1 cellular context compared by ENCODE assay signal in the genomic region with DNA sequence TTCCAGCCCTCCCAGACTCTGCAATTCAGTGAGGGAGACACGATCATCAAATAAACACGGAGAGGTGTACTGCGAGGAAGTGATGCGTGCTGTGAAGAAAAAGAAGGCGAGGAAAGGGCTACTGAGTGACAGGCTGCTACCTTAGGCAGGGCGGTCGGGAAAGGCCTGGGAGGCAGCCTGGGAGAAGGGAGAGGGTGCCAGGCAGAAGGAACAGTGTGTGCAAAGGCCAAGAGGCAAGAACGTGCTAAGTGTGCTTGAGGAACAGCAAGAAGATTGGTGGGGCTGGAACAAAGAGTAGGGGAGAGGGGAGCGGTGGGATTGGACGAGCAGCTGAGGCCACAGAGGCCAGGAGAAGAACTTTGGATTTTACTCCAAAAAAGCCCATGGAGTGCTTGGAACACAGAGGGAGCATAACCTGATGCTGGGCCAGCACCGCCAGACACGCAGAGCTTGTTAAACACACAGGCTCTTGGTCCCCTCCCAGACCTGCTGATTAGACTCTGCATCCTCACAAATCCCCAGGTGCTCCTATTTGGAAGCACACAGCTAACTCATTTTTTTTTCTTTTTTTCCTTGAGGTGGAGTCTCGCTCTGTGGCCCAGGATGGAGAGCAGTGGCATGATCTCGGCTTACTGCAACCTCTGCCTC.
TF ChIP-seq lines count a peak whose summit lies in the region.

No MANE protein-coding gene starts in this region.

TF ChIP-seq in HEK293T, 16 proteins besides CTCF, POLR2A, EP300 and RAD21 (continued from another document):
- TF ChIP-seq PKNOX1 (IDR thresholded peaks at IDR 0.05) (peak; percentile 29; the same call in 1 of the 2 replicates), TARDBP (IDR thresholded peaks at IDR 0.05) (no peak)
